1 cellular context compared by ENCODE assay signal in the genomic region with DNA sequence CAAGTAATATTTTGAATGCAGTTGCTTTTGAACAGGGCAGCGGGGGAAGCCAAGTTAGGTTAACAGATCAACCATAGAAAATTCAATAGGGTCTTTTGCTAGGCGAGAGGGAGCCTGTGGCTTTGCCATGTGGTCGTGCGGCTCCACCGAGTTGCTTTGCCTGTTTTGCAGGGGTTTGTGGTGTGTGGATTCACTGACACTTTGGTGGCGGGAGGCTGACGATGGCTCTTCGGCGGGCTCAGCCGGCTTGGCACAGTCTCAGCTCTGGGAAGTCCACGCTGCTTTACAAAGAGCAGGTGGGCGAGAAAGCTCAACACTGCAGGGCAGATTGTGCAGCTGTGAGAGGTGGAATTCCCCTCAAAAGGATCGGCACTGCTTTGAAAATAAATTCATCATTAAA.
TF ChIP-seq lines count a peak whose summit lies in the region.

No MANE protein-coding gene starts in this region.

TF ChIP-seq in K562, 482 proteins besides CTCF, POLR2A, EP300 and RAD21 (continued from another document):
- TF ChIP-seq, protein P1, sequence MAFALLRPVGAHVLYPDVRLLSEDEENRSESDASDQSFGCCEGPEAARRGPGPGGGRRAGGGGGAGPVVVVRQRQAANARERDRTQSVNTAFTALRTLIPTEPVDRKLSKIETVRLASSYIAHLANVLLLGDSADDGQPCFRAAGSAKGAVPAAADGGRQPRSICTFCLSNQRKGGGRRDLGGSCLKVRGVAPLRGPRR (CRISPR knock-in tag; IDR thresholded peaks at IDR 0.05): no peak
